30 cellular contexts compared by ENCODE assay signal in genomic region chr3:38323060-38323459, GRCh38. TPM values are rescaled to one million over a fixed set of nuclear protein-coding genes. Genes with fewer than 3 reads are reported as not detected.
"Had no signal": no experiment of that assay in that cellular context is flagged by ENCODE, and none has a peak within 500 bp of the region (broad histone marks: within the 10 kb centered on the region; RNA-seq: fewer than 3 reads in every experiment).

No MANE protein-coding gene starts in this region.

- DNase-seq: stimulated activated CD4-positive, alpha-beta T cell treated with anti-CD3 and anti-CD28 coated beads, Interleukin-2, amount 100 ng/mL, for 48 hours; stimulated activated CD4-positive, alpha-beta T cell treated with anti-CD3 and anti-CD28 coated beads, Interleukin-4, amount 100 ng/mL, for 1 hour; stimulated activated CD4-positive, alpha-beta T cell treated with anti-CD3 and anti-CD28 coated beads, Interleukin-4, amount 100 ng/mL, for 24 hours; stimulated activated CD4-positive, alpha-beta T cell treated with anti-CD3 and anti-CD28 coated beads, Interleukin-4, amount 100 ng/mL, for 4 hours; stimulated activated CD8-positive, alpha-beta memory T cell treated with anti-CD3 and anti-CD28 coated beads, Interleukin-4, amount 100 ng/mL, for 48 hours; stimulated activated naive B cell treated with anti-CD40 and anti-IgM and Interleukin-4, amounts not matched to agents 10 μg/mL and 1 μg/mL and 100 μg/mL, for 72 hours; stimulated activated naive CD4-positive, alpha-beta T cell; stimulated activated naive CD4-positive, alpha-beta T cell treated with Interleukin-2 at 50 U/mL for 16 hours; stimulated activated naive CD8-positive, alpha-beta T cell treated with anti-CD3 and anti-CD28 coated beads, Interleukin-15, amount 100 ng/mL, for 72 hours; stimulated activated naive CD8-positive, alpha-beta T cell treated with anti-CD3 and anti-CD28 coated beads, Interleukin-15, Interleukin-2, amounts not matched to agents 100 U/mL and 50 U/mL, for 24 hours; stomach; substantia nigra; testis; thyroid gland; tibial artery; transverse colon; trophoblast cell; upper lobe of left lung; upper lobe of right lung; uterus had no signal

- ATAC-seq: stimulated activated effector memory CD8-positive, alpha-beta T cell treated with anti-CD3 and anti-CD28 coated beads, Interleukin-12 subunit alpha, Interleukin-12 subunit beta, amount 100 ng/mL, for 72 hours; stimulated activated memory B cell treated with anti-CD40 and anti-IgM and Interleukin-4, amounts not matched to agents 10 μg/mL and 1 μg/mL and 100 μg/mL, for 72 hours; stimulated activated naive B cell treated with anti-CD40 and anti-IgM and Interleukin-4, amounts not matched to agents 10 μg/mL and 1 μg/mL and 100 μg/mL, for 72 hours; stimulated activated naive CD8-positive, alpha-beta T cell treated with anti-CD3 and anti-CD28 coated beads, Interleukin-15, amount 100 ng/mL, for 72 hours; stimulated activated naive CD8-positive, alpha-beta T cell treated with anti-CD3 and anti-CD28 coated beads, Interleukin-15, Interleukin-2, amounts not matched to agents 100 U/mL and 50 U/mL, for 24 hours; upper lobe of right lung had no signal

- H3K36me3 ChIP-seq: stomach, suprapubic skin, thoracic aorta, thyroid gland, tibial artery, tibial nerve, transverse colon, upper lobe of left lung, upper lobe of right lung, uterus, vagina had no signal

- FAIRE-seq: urothelium cell line had no signal

- H3K27me3 ChIP-seq: testis, thyroid gland, tibial nerve, transverse colon, upper lobe of left lung, upper lobe of right lung, uterus, vagina had no signal

- H3K27ac ChIP-seq: stomach, suprapubic skin, testis, thoracic aorta, thyroid gland, tibial artery, tibial nerve, transverse colon, upper lobe of left lung, upper lobe of right lung, uterus, vagina had no signal

- H3K4me3 ChIP-seq: stomach, suprapubic skin, testis, thoracic aorta, thyroid gland, tibial artery, tibial nerve, transverse colon, upper lobe of left lung, upper lobe of right lung, uterus, vagina had no signal

- H3K4me1 ChIP-seq: stomach, suprapubic skin, testis, thyroid gland, tibial artery, tibial nerve, transverse colon, upper lobe of left lung, upper lobe of right lung, uterus, vagina had no signal

- H3K9me3 ChIP-seq: suprapubic skin, testis, thoracic aorta, thyroid gland, tibial artery, transverse colon, upper lobe of left lung, upper lobe of right lung, uterus, vagina had no signal

RNA-seq across cellular contexts. Expression of gene SLC22A14, which starts 41.0 kb away (rescaled TPM):
- total RNA-seq: stomach, subcutaneous adipose tissue, thyroid gland, ureter had no signal

RNA-seq across cellular contexts. Expression of gene SLC22A13, which starts 57.4 kb away (rescaled TPM):
- total RNA-seq: vagina had no signal
- polyA plus RNA-seq: urinary bladder had no signal
